Comparison of ENCODE assay signal across 17 cellular contexts in genomic region chr2:121038031-121038430, GRCh38.
DNase-seq lines count a peak whose midpoint lies in the region; ATAC-seq lines count a peak whose summit lies in the region.
"Had no signal": no experiment of that assay in that cellular context is flagged by ENCODE, and none has a peak within 500 bp of the region (broad histone marks: within the 10 kb centered on the region; RNA-seq: fewer than 3 reads in every experiment).

No MANE protein-coding gene starts in this region.

- DNase-seq in activated CD8-positive, alpha-beta memory T cell treated with anti-CD3 and anti-CD28 coated beads, Interleukin-2, amount 50 U/mL, for 48 hours, result peak; percentile 18
- no peak for DNase-seq in activated CD8-positive, alpha-beta memory T cell treated with anti-CD3 and anti-CD28 coated beads for 24 hours
- no peak for DNase-seq in T-helper 17 cell
- DNase-seq in left lobe of liver (ENCODE audit: low spot score), result peak; percentile 19
- DNase-seq in posterior vena cava (ENCODE audit: low spot score), result peak; percentile 76
- DNase-seq in stimulated activated CD4-positive, alpha-beta T cell treated with anti-CD3 and anti-CD28 coated beads, Interleukin-4, amount 100 ng/mL, for 1 hour, result no peak
- no peak for DNase-seq in NCI-H1694 (lab: John Stamatoyannopoulos, UW)
- DNase-seq in AG08396 (ENCODE audit: low spot score), result no peak
- DNase-seq: 8988T, DND-41, GOT3, HFFc6 had no signal

- intact Hi-C loops in posterior vena cava (cut with DNase I), result no loop called here

- no peak for ATAC-seq in T-helper 17 cell
- no peak for ATAC-seq in left lobe of liver
- ATAC-seq: CD8-positive, alpha-beta T cell; GM12878; HepG2 had no signal

- no peak overlapping the region for H3K4me3 Mint-ChIP-seq in T-helper 17 cell
- H3K4me3 Mint-ChIP-seq: B cell; CD8-positive, alpha-beta T cell; HFFc6 had no signal

- H3K27ac Mint-ChIP-seq in T-helper 17 cell, result peak overlapping the region; percentile 47
- H3K27ac Mint-ChIP-seq: B cell; CD8-positive, alpha-beta T cell; HFFc6 had no signal

- no peaks in the 10 kb centered on the region for H3K36me3 Mint-ChIP-seq in T-helper 17 cell (ENCODE audit: low read depth)
- H3K36me3 Mint-ChIP-seq: CD8-positive, alpha-beta T cell had no signal

- no peaks in the 10 kb centered on the region for H3K9me3 ChIP-seq in T-helper 17 cell (ENCODE audit: control insufficient read depth, low read length, poor library complexity, severe bottlenecking)
- H3K9me3 ChIP-seq: BLaER1 treated with 17β-estradiol and CSF1 and Interleukin-3, amounts not matched to agents 10 nM and 100 nM had no signal

- peaks cover 25% of the 10 kb centered on the region for H3K27me3 Mint-ChIP-seq in T-helper 17 cell

- H3K4me1 Mint-ChIP-seq in T-helper 17 cell, result no peaks in the 10 kb centered on the region
- H3K4me1 Mint-ChIP-seq: B cell had no signal

Comparison
In these comparisons a context has a peak if more than half of its experiments do, and no peak if none do; other contexts are left out.
1. DNase-seq: peak in activated CD8-positive, alpha-beta memory T cell treated with anti-CD3 and anti-CD28 coated beads, Interleukin-2, amount 50 U/mL, for 48 hours (single experiment), left lobe of liver (single experiment) and posterior vena cava (single experiment); none in activated CD8-positive, alpha-beta memory T cell treated with anti-CD3 and anti-CD28 coated beads for 24 hours (single experiment), T-helper 17 cell (0 of 3), stimulated activated CD4-positive, alpha-beta T cell treated with anti-CD3 and anti-CD28 coated beads, Interleukin-4, amount 100 ng/mL, for 1 hour (single experiment), NCI-H1694 (single experiment) and AG08396 (single experiment).